In the genomic region with DNA sequence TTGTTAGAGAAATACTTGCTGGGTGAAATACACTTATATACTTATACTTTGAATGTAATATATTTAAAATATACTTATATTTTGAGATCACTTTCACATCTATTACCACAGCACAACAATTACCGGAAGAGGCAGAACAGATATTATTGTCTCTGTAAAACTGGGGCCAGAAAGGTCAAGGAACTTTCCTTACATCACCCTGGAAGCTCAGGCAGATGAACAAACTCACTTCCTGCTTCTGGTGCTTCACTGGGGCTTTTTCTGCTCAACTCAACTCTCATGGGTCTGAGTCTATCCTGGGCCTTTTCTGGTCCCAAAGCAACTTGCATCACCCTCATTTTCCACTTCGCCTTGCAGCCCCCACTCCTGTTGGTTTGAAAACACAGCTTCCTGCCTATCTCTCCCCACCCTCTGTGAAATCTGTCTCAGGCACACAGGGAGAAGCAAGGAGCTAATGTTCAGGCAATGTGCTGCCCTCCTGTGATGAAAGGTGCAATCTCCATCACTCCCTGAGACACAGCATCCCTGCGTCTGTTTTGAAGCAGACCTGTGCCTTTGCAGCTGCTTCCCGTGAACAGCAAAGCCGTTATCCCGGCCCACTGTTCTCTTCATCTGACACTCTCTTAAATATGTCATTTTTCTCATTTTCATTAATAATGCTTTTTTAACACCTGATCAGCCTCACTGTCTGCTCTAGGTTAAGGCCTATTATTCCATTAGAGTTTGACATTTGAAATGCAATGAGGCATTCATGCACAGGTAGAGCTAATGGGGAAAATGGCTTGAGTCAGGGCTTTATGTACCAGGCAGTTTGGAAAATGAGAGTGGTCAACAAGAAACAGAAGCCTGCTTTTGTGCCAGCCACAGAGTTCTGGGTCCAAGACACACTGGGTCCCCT, we compare ENCODE assay signal across 14 cellular contexts.
DNase-seq lines count a peak whose midpoint lies in the region; ATAC-seq and TF ChIP-seq lines count a peak whose summit lies in the region.
"Had no signal": no experiment of that assay in that cellular context is flagged by ENCODE, and none has a peak within 500 bp of the region (broad histone marks: within the 10 kb centered on the region; RNA-seq: fewer than 3 reads in every experiment).

No MANE protein-coding gene starts in this region.

- peak; percentile 18 to 37 for TF ChIP-seq CTCF in brain (conservative IDR thresholded peaks at IDR 0.05)

- ATAC-seq in HG03103 (IDR thresholded peaks at IDR 0.05; ENCODE audit: low read depth, unreplicated experiment) = peak; percentile 43

- peaks cover 44% of the 10 kb centered on the region for H3K4me1 Mint-ChIP-seq in brain
- H3K4me1 Mint-ChIP-seq: activated CD4-positive, alpha-beta T cell treated with anti-CD3 and anti-CD28 coated beads, Interleukin-2, amount 10 ng/mL, durations not matched to agents 7 days and 5 days; activated naive CD4-positive, alpha-beta T cell treated with anti-CD3 and anti-CD28 coated beads, Interleukin-2, amount 10 ng/mL, durations not matched to agents 7 days and 5 days had no signal

- peaks cover 0 to 8% (median 3%) of the 10 kb centered on the region in 5 experiments for H3K9me3 Mint-ChIP-seq in brain
- H3K9me3 Mint-ChIP-seq: activated CD4-positive, alpha-beta T cell treated with anti-CD3 and anti-CD28 coated beads, Interleukin-2, amount 10 ng/mL, durations not matched to agents 7 days and 5 days; activated naive CD4-positive, alpha-beta T cell treated with anti-CD3 and anti-CD28 coated beads, Interleukin-2, amount 10 ng/mL, durations not matched to agents 7 days and 5 days had no signal

- H3K9me3 ChIP-seq in effector memory CD4-positive, alpha-beta T cell (ENCODE audit: control insufficient read depth, low read length) = no peaks in the 10 kb centered on the region
- H3K9me3 ChIP-seq: transverse colon had no signal

- no peaks in the 10 kb centered on the region for H3K36me3 Mint-ChIP-seq in brain
- H3K36me3 Mint-ChIP-seq: activated naive CD4-positive, alpha-beta T cell treated with anti-CD3 and anti-CD28 coated beads, Interleukin-2, amount 10 ng/mL, durations not matched to agents 7 days and 5 days had no signal

- H3K27me3 ChIP-seq in effector memory CD4-positive, alpha-beta T cell (replicated peaks; ENCODE audit: control insufficient read depth, insufficient read depth, low read length, poor library complexity, severe bottlenecking) = no peaks in the 10 kb centered on the region
- H3K27me3 ChIP-seq: transverse colon had no signal

- H3K4me1 ChIP-seq in effector memory CD4-positive, alpha-beta T cell (ENCODE audit: control insufficient read depth, insufficient read depth, low read length, poor library complexity, severe bottlenecking) = no peaks in the 10 kb centered on the region
- H3K4me1 ChIP-seq: transverse colon had no signal

- no peak overlapping the region for H3K4me3 ChIP-seq in effector memory CD4-positive, alpha-beta T cell (ENCODE audit: insufficient read depth, low read depth, low read length, poor library complexity, severe bottlenecking)
- H3K4me3 ChIP-seq: transverse colon had no signal

- H3K27ac ChIP-seq in effector memory CD4-positive, alpha-beta T cell (ENCODE audit: insufficient read depth, low read length, poor library complexity, severe bottlenecking) = no peak overlapping the region
- H3K27ac ChIP-seq: KMS-11, transverse colon had no signal

- no peaks in the 10 kb centered on the region for H3K27me3 Mint-ChIP-seq in brain
- H3K27me3 Mint-ChIP-seq: activated CD4-positive, alpha-beta T cell treated with anti-CD3 and anti-CD28 coated beads, Interleukin-2, amount 10 ng/mL, durations not matched to agents 7 days and 5 days; activated naive CD4-positive, alpha-beta T cell treated with anti-CD3 and anti-CD28 coated beads, Interleukin-2, amount 10 ng/mL, durations not matched to agents 7 days and 5 days had no signal

- H3K36me3 ChIP-seq in effector memory CD4-positive, alpha-beta T cell (ENCODE audit: control insufficient read depth, insufficient read depth, low read length) = no peaks in the 10 kb centered on the region
- H3K36me3 ChIP-seq: transverse colon had no signal

- no peak overlapping the region for H3K4me3 Mint-ChIP-seq in brain
- H3K4me3 Mint-ChIP-seq: activated CD4-positive, alpha-beta T cell treated with anti-CD3 and anti-CD28 coated beads, Interleukin-2, amount 10 ng/mL, durations not matched to agents 7 days and 5 days; activated naive CD4-positive, alpha-beta T cell treated with anti-CD3 and anti-CD28 coated beads, Interleukin-2, amount 10 ng/mL, durations not matched to agents 7 days and 5 days had no signal

- peak overlapping the region; percentile 3 to 80 (median 39) for H3K27ac Mint-ChIP-seq in brain
- H3K27ac Mint-ChIP-seq: activated CD4-positive, alpha-beta T cell treated with anti-CD3 and anti-CD28 coated beads, Interleukin-2, amount 10 ng/mL, durations not matched to agents 7 days and 5 days; activated naive CD4-positive, alpha-beta T cell treated with anti-CD3 and anti-CD28 coated beads, Interleukin-2, amount 10 ng/mL, durations not matched to agents 7 days and 5 days had no signal

- DNase-seq in DMS79 treated with DMSO at 0.1 percent for 48 hours (lab: John Stamatoyannopoulos, UW) (peak; percentile 45), DMS79 (lab: John Stamatoyannopoulos, UW) (no peak), lung microvascular endothelial cell (ENCODE audit: low read depth in 2 of 2) (peak; percentile 24 to 51), UCSD-AML1 (lab: John Stamatoyannopoulos, UW; ENCODE audit: unreplicated experiment) (no peak)
- DNase-seq in activated naive CD4-positive, alpha-beta T cell (lab: John Stamatoyannopoulos, UW) = no peak
- DNase-seq in effector memory CD4-positive, alpha-beta T cell = no peak
- DNase-seq: activated CD4-positive, alpha-beta T cell treated with anti-CD3 and anti-CD28 coated beads, Interleukin-2, amount 10 ng/mL, durations not matched to agents 7 days and 5 days; activated naive CD4-positive, alpha-beta T cell treated with anti-CD3 and anti-CD28 coated beads, Interleukin-2, amount 10 ng/mL, durations not matched to agents 7 days and 5 days; GDM1; RPMI8226; transverse colon had no signal

Comparison
In these comparisons a context has a peak if more than half of its experiments do, and no peak if none do; other contexts are left out.
1. DNase-seq: peak in DMS79 treated with DMSO at 0.1 percent for 48 hours (single experiment) and lung microvascular endothelial cell (2 of 2); none in DMS79 (single experiment), activated naive CD4-positive, alpha-beta T cell (0 of 4), UCSD-AML1 (single experiment) and effector memory CD4-positive, alpha-beta T cell (0 of 3).